ENCODE assay signal across 1 cellular context in genomic region chr13:20398459-20398858, GRCh38.
A peak's percentile ranks its signal among the peaks of the same experiment; 100 is the strongest.
TF ChIP-seq lines count a peak whose summit lies in the region.

No MANE protein-coding gene starts in this region.

TF ChIP-seq in HepG2, 621 proteins besides CTCF, POLR2A, EP300 and RAD21:
- TF ChIP-seq GLMP (CRISPR knock-in tag; IDR thresholded peaks at IDR 0.05; ENCODE audit: borderline replicate concordance) (no peak), ATF5 (CRISPR knock-in tag; IDR thresholded peaks at IDR 0.05; ENCODE audit: low read depth) (no peak), FLYWCH1 (CRISPR knock-in tag; IDR thresholded peaks at IDR 0.05) (no peak), ZBTB21 (CRISPR knock-in tag; IDR thresholded peaks at IDR 0.05) (peak; percentile 56; the same call in 1 of the 2 replicates), NR2F6 (IDR thresholded peaks at IDR 0.05) (no peak), NR2F6 (CRISPR knock-in tag; IDR thresholded peaks at IDR 0.05) (no peak), CREB1 (IDR thresholded peaks at IDR 0.05) (peak; percentile 38), CREB1 (CRISPR knock-in tag; IDR thresholded peaks at IDR 0.05) (no peak)
